22 cellular contexts compared by ENCODE assay signal in genomic region chr16:79360267-79360666, GRCh38.
"Had no signal": no experiment of that assay in that cellular context is flagged by ENCODE, and none has a peak within 500 bp of the region (broad histone marks: within the 10 kb centered on the region; RNA-seq: fewer than 3 reads in every experiment).

No MANE protein-coding gene starts in this region.

- H3K36me3 ChIP-seq: adrenal gland, ascending aorta, prostate gland, right atrium auricular region, tibial nerve, vagina, WERI-Rb-1 had no signal

- H3K4me3 Mint-ChIP-seq: activated naive CD8-positive, alpha-beta T cell; central memory CD8-positive, alpha-beta T cell; effector memory CD8-positive, alpha-beta T cell; naive thymus-derived CD4-positive, alpha-beta T cell; stimulated activated naive CD8-positive, alpha-beta T cell treated with anti-CD3 and anti-CD28 coated beads, Interleukin-15, Interleukin-2, amounts not matched to agents 100 ng/mL and 50 ng/mL, for 24 hours; T-cell; T-helper 2 cell treated with Interferon-gamma antibody and Interleukin-4, amounts not matched to agents 5 μg/mL and 100 μg/mL, for 36 hours had no signal

- H3K27ac ChIP-seq: adrenal gland, ascending aorta, dorsolateral prefrontal cortex, prostate gland, right atrium auricular region, tibial nerve, vagina, WERI-Rb-1 had no signal

- H3K36me3 Mint-ChIP-seq: activated naive CD8-positive, alpha-beta T cell; T-cell had no signal

- H3K9me3 Mint-ChIP-seq: central memory CD8-positive, alpha-beta T cell; stimulated activated naive CD8-positive, alpha-beta T cell treated with anti-CD3 and anti-CD28 coated beads, Interleukin-15, Interleukin-2, amounts not matched to agents 100 ng/mL and 50 ng/mL, for 24 hours had no signal

- ATAC-seq: effector memory CD8-positive, alpha-beta T cell; left lobe of liver; naive thymus-derived CD4-positive, alpha-beta T cell; T-cell had no signal

- H3K4me1 ChIP-seq: adrenal gland, ascending aorta, prostate gland, right atrium auricular region, tibial nerve, vagina had no signal

- H3K27me3 Mint-ChIP-seq: effector memory CD8-positive, alpha-beta T cell had no signal

- H3K27me3 ChIP-seq: adrenal gland, ascending aorta, right atrium auricular region, tibial nerve, vagina had no signal

- H3K4me3 ChIP-seq: adrenal gland, ascending aorta, dorsolateral prefrontal cortex, lung, prostate gland, right atrium auricular region, tibial nerve, vagina had no signal

- DNase-seq: activated CD4-positive, alpha-beta T cell treated with anti-CD3 and anti-CD28 coated beads, Interleukin-2, amount 50 U/mL, for 1 hour; activated CD4-positive, CD25-positive, alpha-beta regulatory T cell treated with anti-CD3 and anti-CD28 coated beads, Interleukin-2, amount 50 U/mL, for 72 hours; activated T-cell treated with anti-CD3 and anti-CD28 coated beads, Interleukin-2, amount 50 U/mL, for 1 hour; adrenal gland; dorsolateral prefrontal cortex; effector memory CD8-positive, alpha-beta T cell; kidney; naive thymus-derived CD4-positive, alpha-beta T cell; stimulated activated CD4-positive, alpha-beta T cell treated with anti-CD3 and anti-CD28 coated beads, Interleukin-4, amount 100 ng/mL, for 4 hours; T-cell; WERI-Rb-1 had no signal

- H3K9me3 ChIP-seq: adrenal gland, ascending aorta, prostate gland, tibial nerve, vagina had no signal

- H3K27ac Mint-ChIP-seq: activated naive CD8-positive, alpha-beta T cell; naive thymus-derived CD4-positive, alpha-beta T cell; stimulated activated naive CD8-positive, alpha-beta T cell treated with anti-CD3 and anti-CD28 coated beads, Interleukin-15, Interleukin-2, amounts not matched to agents 100 ng/mL and 50 ng/mL, for 24 hours; T-cell; T-helper 2 cell treated with Interferon-gamma antibody and Interleukin-4, amounts not matched to agents 5 μg/mL and 100 μg/mL, for 36 hours had no signal
